Comparison of ENCODE assay signal across 27 cellular contexts in genomic region chr4:26613735-26614134, GRCh38.
"Had no signal": no experiment of that assay in that cellular context is flagged by ENCODE, and none has a peak within 500 bp of the region (broad histone marks: within the 10 kb centered on the region; RNA-seq: fewer than 3 reads in every experiment).

No MANE protein-coding gene starts in this region.

- H3K4me1 Mint-ChIP-seq: neural crest cell had no signal

- H3K4me1 ChIP-seq: adrenal gland, ascending aorta, thyroid gland, vagina had no signal

- H3K36me3 ChIP-seq: adrenal gland, ascending aorta, left ventricle myocardium inferior, right atrium auricular region, stomach, thyroid gland, upper lobe of left lung, vagina had no signal

- DNase-seq: activated CD4-positive, alpha-beta T cell treated with anti-CD3 and anti-CD28 coated beads for 4 hours; activated CD4-positive, alpha-beta T cell treated with anti-CD3 and anti-CD28 coated beads, Interleukin-2, amount 50 U/mL, for 4 hours; activated effector memory CD4-positive, alpha-beta T cell treated with Interleukin-2 at 50 U/mL for 16 hours; activated naive CD4-positive, alpha-beta T cell treated with Interleukin-2 at 50 U/mL for 16 hours; activated naive CD8-positive, alpha-beta T cell treated with anti-CD3 and anti-CD28 coated beads for 36 hours; adrenal gland; cortex of kidney; islet precursor cell; left ventricle myocardium inferior; mammary epithelial cell; naive B cell; occipital lobe; stimulated activated CD4-positive, alpha-beta T cell treated with anti-CD3 and anti-CD28 coated beads, Interleukin-15, amount 100 ng/mL, for 24 hours; stimulated activated CD4-positive, alpha-beta T cell treated with anti-CD3 and anti-CD28 coated beads, Interleukin-2, amount 100 ng/mL, for 24 hours; stimulated activated naive B cell treated with anti-CD40 and anti-IgM and Interleukin-4, amounts not matched to agents 10 μg/mL and 1 μg/mL and 100 μg/mL, for 72 hours; stomach; T-helper 9 cell; thyroid gland; upper lobe of left lung had no signal

- H3K27ac ChIP-seq: adrenal gland, ascending aorta, left ventricle myocardium inferior, right atrium auricular region, stomach, thyroid gland, upper lobe of left lung, vagina, VCaP had no signal

- H3K4me3 Mint-ChIP-seq: activated naive CD8-positive, alpha-beta T cell treated with anti-CD3 and anti-CD28 coated beads for 36 hours; brain; mesothelial cell of epicardium; naive B cell; neural crest cell; stimulated activated naive B cell treated with anti-CD40 and anti-IgM and Interleukin-4, amounts not matched to agents 10 μg/mL and 1 μg/mL and 100 μg/mL, for 72 hours; T-helper 1 cell treated with Interleukin-12 subunit alpha and Interleukin-12 subunit beta and Interleukin-4 antibody, amounts not matched to agents 30 μg/mL and 1 μg/mL, for 36 hours had no signal

- H3K9me3 ChIP-seq: adrenal gland, ascending aorta, left ventricle myocardium inferior, right atrium auricular region, stomach, thyroid gland, upper lobe of left lung, vagina had no signal

- H3K27ac Mint-ChIP-seq: activated naive CD8-positive, alpha-beta T cell treated with anti-CD3 and anti-CD28 coated beads for 36 hours; brain; mesothelial cell of epicardium; stimulated activated naive B cell treated with anti-CD40 and anti-IgM and Interleukin-4, amounts not matched to agents 10 μg/mL and 1 μg/mL and 100 μg/mL, for 72 hours; T-helper 1 cell treated with Interleukin-12 subunit alpha and Interleukin-12 subunit beta and Interleukin-4 antibody, amounts not matched to agents 30 μg/mL and 1 μg/mL, for 36 hours had no signal

- H3K4me3 ChIP-seq: adrenal gland, ascending aorta, left ventricle myocardium inferior, right atrium auricular region, stomach, thyroid gland, upper lobe of left lung, vagina had no signal

- H3K27me3 Mint-ChIP-seq: activated naive CD8-positive, alpha-beta T cell treated with anti-CD3 and anti-CD28 coated beads for 36 hours; brain; naive B cell; stimulated activated naive B cell treated with anti-CD40 and anti-IgM and Interleukin-4, amounts not matched to agents 10 μg/mL and 1 μg/mL and 100 μg/mL, for 72 hours had no signal

- H3K9me3 Mint-ChIP-seq: neural crest cell; T-helper 1 cell treated with Interleukin-12 subunit alpha and Interleukin-12 subunit beta and Interleukin-4 antibody, amounts not matched to agents 30 μg/mL and 1 μg/mL, for 36 hours had no signal

- H3K27me3 ChIP-seq: adrenal gland, ascending aorta, right atrium auricular region, stomach, thyroid gland, upper lobe of left lung, vagina had no signal
